ENCODE assay signal across 1 cellular context in the genomic region with DNA sequence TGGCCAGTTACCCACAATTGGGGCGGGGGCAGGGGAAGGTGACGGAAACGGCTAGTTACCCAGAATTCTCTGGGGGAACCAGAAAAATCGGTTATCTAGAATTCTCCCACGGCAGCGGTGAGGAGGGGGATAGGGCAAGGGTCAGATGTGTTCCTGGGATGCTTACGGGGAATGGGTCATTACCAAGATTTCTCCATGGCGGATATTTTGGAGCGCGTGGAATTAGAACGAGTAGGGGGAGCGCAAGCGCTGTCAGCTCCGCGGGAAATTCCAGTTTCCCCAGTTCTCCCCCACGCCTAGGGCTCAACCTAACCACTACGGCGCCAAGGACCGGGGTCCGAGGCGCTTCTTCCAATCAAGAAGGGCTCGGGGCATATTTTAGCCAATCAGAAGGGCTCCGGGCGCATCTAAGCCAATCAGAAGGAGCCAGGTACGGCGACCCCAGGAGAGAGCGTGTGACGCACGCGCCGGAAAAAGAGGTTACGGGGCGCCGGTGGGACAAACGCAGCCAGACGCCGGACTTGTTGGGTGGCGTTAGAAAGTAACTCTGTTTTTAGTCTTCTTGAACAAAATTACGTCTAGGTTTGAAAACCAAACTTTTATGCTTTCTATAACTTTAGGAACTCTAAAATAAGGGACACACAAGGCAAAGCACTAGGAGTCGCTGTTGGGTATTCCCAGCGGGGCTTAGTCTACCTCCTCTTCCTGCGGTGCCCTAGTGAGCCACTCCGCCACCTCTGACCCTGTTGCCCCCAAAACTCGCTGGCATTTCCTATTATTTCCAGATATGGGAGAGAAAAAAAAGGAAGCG.
TF ChIP-seq lines count a peak whose summit lies in the region.

A gene with protein sequence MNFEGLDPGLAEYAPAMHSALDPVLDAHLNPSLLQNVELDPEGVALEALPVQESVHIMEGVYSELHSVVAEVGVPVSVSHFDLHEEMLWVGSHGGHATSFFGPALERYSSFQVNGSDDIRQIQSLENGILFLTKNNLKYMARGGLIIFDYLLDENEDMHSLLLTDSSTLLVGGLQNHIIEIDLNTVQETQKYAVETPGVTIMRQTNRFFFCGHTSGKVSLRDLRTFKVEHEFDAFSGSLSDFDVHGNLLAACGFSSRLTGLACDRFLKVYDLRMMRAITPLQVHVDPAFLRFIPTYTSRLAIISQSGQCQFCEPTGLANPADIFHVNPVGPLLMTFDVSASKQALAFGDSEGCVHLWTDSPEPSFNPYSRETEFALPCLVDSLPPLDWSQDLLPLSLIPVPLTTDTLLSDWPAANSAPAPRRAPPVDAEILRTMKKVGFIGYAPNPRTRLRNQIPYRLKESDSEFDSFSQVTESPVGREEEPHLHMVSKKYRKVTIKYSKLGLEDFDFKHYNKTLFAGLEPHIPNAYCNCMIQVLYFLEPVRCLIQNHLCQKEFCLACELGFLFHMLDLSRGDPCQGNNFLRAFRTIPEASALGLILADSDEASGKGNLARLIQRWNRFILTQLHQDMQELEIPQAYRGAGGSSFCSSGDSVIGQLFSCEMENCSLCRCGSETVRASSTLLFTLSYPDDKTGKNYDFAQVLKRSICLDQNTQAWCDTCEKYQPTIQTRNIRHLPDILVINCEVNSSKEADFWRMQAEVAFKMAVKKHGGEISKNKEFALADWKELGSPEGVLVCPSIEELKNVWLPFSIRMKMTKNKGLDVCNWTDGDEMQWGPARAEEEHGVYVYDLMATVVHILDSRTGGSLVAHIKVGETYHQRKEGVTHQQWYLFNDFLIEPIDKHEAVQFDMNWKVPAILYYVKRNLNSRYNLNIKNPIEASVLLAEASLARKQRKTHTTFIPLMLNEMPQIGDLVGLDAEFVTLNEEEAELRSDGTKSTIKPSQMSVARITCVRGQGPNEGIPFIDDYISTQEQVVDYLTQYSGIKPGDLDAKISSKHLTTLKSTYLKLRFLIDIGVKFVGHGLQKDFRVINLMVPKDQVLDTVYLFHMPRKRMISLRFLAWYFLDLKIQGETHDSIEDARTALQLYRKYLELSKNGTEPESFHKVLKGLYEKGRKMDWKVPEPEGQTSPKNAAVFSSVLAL (minus strand): TSS at position 322 of the 811 bp plus-strand sequence. CDS start 906 bp downstream, outside the sequence.

TF ChIP-seq in HepG2, 621 proteins besides CTCF, POLR2A, EP300 and RAD21 (continued from another document and continues in another):
- TF ChIP-seq, protein P1, sequence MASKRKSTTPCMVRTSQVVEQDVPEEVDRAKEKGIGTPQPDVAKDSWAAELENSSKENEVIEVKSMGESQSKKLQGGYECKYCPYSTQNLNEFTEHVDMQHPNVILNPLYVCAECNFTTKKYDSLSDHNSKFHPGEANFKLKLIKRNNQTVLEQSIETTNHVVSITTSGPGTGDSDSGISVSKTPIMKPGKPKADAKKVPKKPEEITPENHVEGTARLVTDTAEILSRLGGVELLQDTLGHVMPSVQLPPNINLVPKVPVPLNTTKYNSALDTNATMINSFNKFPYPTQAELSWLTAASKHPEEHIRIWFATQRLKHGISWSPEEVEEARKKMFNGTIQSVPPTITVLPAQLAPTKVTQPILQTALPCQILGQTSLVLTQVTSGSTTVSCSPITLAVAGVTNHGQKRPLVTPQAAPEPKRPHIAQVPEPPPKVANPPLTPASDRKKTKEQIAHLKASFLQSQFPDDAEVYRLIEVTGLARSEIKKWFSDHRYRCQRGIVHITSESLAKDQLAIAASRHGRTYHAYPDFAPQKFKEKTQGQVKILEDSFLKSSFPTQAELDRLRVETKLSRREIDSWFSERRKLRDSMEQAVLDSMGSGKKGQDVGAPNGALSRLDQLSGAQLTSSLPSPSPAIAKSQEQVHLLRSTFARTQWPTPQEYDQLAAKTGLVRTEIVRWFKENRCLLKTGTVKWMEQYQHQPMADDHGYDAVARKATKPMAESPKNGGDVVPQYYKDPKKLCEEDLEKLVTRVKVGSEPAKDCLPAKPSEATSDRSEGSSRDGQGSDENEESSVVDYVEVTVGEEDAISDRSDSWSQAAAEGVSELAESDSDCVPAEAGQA (IDR thresholded peaks at IDR 0.05; ENCODE audit: low read depth), result no peak
- TF ChIP-seq, protein P1 (CRISPR knock-in tag; IDR thresholded peaks at IDR 0.05; ENCODE audit: borderline replicate concordance), result no peak
- no peak for TF ChIP-seq REXO4 (CRISPR knock-in tag; IDR thresholded peaks at IDR 0.05; ENCODE audit: borderline replicate concordance)
- no peak for TF ChIP-seq KDM6A (CRISPR knock-in tag; IDR thresholded peaks at IDR 0.05; ENCODE audit: low read depth)
- TF ChIP-seq ZIK1 (CRISPR knock-in tag; IDR thresholded peaks at IDR 0.05; ENCODE audit: borderline replicate concordance, low read depth), result no peak
- TF ChIP-seq, protein P2, sequence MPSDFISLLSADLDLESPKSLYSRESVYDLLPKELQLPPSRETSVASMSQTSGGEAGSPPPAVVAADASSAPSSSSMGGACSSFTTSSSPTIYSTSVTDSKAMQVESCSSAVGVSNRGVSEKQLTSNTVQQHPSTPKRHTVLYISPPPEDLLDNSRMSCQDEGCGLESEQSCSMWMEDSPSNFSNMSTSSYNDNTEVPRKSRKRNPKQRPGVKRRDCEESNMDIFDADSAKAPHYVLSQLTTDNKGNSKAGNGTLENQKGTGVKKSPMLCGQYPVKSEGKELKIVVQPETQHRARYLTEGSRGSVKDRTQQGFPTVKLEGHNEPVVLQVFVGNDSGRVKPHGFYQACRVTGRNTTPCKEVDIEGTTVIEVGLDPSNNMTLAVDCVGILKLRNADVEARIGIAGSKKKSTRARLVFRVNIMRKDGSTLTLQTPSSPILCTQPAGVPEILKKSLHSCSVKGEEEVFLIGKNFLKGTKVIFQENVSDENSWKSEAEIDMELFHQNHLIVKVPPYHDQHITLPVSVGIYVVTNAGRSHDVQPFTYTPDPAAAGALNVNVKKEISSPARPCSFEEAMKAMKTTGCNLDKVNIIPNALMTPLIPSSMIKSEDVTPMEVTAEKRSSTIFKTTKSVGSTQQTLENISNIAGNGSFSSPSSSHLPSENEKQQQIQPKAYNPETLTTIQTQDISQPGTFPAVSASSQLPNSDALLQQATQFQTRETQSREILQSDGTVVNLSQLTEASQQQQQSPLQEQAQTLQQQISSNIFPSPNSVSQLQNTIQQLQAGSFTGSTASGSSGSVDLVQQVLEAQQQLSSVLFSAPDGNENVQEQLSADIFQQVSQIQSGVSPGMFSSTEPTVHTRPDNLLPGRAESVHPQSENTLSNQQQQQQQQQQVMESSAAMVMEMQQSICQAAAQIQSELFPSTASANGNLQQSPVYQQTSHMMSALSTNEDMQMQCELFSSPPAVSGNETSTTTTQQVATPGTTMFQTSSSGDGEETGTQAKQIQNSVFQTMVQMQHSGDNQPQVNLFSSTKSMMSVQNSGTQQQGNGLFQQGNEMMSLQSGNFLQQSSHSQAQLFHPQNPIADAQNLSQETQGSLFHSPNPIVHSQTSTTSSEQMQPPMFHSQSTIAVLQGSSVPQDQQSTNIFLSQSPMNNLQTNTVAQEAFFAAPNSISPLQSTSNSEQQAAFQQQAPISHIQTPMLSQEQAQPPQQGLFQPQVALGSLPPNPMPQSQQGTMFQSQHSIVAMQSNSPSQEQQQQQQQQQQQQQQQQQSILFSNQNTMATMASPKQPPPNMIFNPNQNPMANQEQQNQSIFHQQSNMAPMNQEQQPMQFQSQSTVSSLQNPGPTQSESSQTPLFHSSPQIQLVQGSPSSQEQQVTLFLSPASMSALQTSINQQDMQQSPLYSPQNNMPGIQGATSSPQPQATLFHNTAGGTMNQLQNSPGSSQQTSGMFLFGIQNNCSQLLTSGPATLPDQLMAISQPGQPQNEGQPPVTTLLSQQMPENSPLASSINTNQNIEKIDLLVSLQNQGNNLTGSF (CRISPR knock-in tag; IDR thresholded peaks at IDR 0.05), result no peak
- TF ChIP-seq, protein P3, sequence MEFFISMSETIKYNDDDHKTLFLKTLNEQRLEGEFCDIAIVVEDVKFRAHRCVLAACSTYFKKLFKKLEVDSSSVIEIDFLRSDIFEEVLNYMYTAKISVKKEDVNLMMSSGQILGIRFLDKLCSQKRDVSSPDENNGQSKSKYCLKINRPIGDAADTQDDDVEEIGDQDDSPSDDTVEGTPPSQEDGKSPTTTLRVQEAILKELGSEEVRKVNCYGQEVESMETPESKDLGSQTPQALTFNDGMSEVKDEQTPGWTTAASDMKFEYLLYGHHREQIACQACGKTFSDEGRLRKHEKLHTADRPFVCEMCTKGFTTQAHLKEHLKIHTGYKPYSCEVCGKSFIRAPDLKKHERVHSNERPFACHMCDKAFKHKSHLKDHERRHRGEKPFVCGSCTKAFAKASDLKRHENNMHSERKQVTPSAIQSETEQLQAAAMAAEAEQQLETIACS (CRISPR knock-in tag; IDR thresholded peaks at IDR 0.05), result no peak
- TF ChIP-seq, protein P4, sequence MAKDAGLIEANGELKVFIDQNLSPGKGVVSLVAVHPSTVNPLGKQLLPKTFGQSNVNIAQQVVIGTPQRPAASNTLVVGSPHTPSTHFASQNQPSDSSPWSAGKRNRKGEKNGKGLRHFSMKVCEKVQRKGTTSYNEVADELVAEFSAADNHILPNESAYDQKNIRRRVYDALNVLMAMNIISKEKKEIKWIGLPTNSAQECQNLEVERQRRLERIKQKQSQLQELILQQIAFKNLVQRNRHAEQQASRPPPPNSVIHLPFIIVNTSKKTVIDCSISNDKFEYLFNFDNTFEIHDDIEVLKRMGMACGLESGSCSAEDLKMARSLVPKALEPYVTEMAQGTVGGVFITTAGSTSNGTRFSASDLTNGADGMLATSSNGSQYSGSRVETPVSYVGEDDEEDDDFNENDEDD (CRISPR knock-in tag; IDR thresholded peaks at IDR 0.05; ENCODE audit: borderline replicate concordance), result peak; percentile 80; the same call in 1 of the 2 replicates
- no peak for TF ChIP-seq ZFP1 (CRISPR knock-in tag; IDR thresholded peaks at IDR 0.05)
- TF ChIP-seq, protein P5, sequence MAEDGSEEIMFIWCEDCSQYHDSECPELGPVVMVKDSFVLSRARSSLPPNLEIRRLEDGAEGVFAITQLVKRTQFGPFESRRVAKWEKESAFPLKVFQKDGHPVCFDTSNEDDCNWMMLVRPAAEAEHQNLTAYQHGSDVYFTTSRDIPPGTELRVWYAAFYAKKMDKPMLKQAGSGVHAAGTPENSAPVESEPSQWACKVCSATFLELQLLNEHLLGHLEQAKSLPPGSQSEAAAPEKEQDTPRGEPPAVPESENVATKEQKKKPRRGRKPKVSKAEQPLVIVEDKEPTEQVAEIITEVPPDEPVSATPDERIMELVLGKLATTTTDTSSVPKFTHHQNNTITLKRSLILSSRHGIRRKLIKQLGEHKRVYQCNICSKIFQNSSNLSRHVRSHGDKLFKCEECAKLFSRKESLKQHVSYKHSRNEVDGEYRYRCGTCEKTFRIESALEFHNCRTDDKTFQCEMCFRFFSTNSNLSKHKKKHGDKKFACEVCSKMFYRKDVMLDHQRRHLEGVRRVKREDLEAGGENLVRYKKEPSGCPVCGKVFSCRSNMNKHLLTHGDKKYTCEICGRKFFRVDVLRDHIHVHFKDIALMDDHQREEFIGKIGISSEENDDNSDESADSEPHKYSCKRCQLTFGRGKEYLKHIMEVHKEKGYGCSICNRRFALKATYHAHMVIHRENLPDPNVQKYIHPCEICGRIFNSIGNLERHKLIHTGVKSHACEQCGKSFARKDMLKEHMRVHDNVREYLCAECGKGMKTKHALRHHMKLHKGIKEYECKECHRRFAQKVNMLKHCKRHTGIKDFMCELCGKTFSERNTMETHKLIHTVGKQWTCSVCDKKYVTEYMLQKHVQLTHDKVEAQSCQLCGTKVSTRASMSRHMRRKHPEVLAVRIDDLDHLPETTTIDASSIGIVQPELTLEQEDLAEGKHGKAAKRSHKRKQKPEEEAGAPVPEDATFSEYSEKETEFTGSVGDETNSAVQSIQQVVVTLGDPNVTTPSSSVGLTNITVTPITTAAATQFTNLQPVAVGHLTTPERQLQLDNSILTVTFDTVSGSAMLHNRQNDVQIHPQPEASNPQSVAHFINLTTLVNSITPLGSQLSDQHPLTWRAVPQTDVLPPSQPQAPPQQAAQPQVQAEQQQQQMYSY (CRISPR knock-in tag; IDR thresholded peaks at IDR 0.05), result no peak
- TF ChIP-seq, protein P6, sequence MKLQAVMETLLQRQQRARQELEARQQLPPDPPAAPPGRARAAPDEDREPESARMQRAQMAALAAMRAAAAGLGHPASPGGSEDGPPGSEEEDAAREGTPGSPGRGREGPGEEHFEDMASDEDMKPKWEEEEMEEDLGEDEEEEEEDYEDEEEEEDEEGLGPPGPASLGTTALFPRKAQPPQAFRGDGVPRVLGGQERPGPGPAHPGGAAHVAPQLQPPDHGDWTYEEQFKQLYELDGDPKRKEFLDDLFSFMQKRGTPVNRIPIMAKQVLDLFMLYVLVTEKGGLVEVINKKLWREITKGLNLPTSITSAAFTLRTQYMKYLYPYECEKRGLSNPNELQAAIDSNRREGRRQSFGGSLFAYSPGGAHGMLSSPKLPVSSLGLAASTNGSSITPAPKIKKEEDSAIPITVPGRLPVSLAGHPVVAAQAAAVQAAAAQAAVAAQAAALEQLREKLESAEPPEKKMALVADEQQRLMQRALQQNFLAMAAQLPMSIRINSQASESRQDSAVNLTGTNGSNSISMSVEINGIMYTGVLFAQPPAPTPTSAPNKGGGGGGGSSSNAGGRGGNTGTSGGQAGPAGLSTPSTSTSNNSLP (IDR thresholded peaks at IDR 0.05; ENCODE audit: low read depth, low read length), result peak; percentile 4; the same call in 1 of the 2 replicates
- TF ChIP-seq, protein P7, sequence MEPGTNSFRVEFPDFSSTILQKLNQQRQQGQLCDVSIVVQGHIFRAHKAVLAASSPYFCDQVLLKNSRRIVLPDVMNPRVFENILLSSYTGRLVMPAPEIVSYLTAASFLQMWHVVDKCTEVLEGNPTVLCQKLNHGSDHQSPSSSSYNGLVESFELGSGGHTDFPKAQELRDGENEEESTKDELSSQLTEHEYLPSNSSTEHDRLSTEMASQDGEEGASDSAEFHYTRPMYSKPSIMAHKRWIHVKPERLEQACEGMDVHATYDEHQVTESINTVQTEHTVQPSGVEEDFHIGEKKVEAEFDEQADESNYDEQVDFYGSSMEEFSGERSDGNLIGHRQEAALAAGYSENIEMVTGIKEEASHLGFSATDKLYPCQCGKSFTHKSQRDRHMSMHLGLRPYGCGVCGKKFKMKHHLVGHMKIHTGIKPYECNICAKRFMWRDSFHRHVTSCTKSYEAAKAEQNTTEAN (CRISPR knock-in tag; conservative IDR thresholded peaks at IDR 0.05), result no peak
- TF ChIP-seq ZNF230 (CRISPR knock-in tag; IDR thresholded peaks at IDR 0.05), result no peak
- no peak for TF ChIP-seq BRCA1 (CRISPR knock-in tag; IDR thresholded peaks at IDR 0.05)
- no peak for TF ChIP-seq MEIS1 (CRISPR knock-in tag; IDR thresholded peaks at IDR 0.05; ENCODE audit: borderline replicate concordance)
- TF ChIP-seq, protein P8, sequence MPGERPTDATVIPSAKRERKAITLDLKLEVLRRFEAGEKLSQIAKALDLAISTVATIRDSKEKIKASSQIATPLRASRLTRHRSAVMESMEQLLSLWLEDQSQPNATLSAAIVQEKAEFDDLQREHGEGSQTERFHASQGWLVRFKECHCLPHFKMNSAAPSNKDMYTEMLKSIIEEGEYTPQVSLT (CRISPR knock-in tag; IDR thresholded peaks at IDR 0.05; ENCODE audit: borderline replicate concordance, low read depth), result no peak
- 0 out of 2 replicates have a peak, but pooled peaks have one; percentile 4 for TF ChIP-seq HOXD1 (CRISPR knock-in tag; IDR thresholded peaks at IDR 0.05)
